In the genomic region with DNA sequence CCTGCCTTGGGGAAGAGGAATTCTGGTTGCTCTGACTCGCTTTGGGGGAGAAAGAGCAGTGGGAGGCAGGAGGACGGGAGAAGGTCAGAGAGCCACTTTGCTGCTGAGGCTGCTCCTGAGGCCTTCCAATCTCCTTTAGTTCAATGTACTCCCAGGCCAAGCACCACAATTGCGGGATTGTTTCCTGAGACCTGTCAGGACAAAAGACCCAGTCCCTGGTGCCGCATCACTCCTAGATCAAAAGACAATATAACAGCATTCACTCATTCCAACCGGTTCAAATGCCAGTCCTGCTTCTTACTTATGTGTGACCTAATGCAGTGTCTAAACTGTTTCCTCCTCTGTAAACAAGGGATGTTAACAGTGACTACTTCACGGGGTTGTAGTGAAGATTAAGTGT, we compare ENCODE assay signal across 29 cellular contexts.
"Had no signal": no experiment of that assay in that cellular context is flagged by ENCODE, and none has a peak within 500 bp of the region (broad histone marks: within the 10 kb centered on the region; RNA-seq: fewer than 3 reads in every experiment).

No MANE protein-coding gene starts in this region.

- H3K4me1 Mint-ChIP-seq: naive thymus-derived CD4-positive, alpha-beta T cell; natural killer cell; nephron; stimulated activated memory B cell treated with anti-CD40 and anti-IgM and Interleukin-4, amounts not matched to agents 10 μg/mL and 1 μg/mL and 100 μg/mL, for 72 hours; stimulated activated naive CD8-positive, alpha-beta T cell treated with anti-CD3 and anti-CD28 coated beads, Interleukin-15, amount 100 ng/mL, for 72 hours had no signal

- H3K79me2 ChIP-seq: parathyroid adenoma had no signal

- H3K4me3 Mint-ChIP-seq: naive thymus-derived CD4-positive, alpha-beta T cell; natural killer cell; nephron; stimulated activated memory B cell treated with anti-CD40 and anti-IgM and Interleukin-4, amounts not matched to agents 10 μg/mL and 1 μg/mL and 100 μg/mL, for 72 hours; stimulated activated naive CD8-positive, alpha-beta T cell treated with anti-CD3 and anti-CD28 coated beads, Interleukin-15, amount 100 ng/mL, for 72 hours; type B pancreatic cell had no signal

- H3K27me3 ChIP-seq: ovary, spleen, suprapubic skin, testis, tibial artery, transverse colon, upper lobe of right lung, uterus had no signal

- H3K4me1 ChIP-seq: parathyroid adenoma, psoas muscle, spleen, suprapubic skin, testis, tibial artery, transverse colon, upper lobe of right lung, uterus had no signal

- H3K27ac Mint-ChIP-seq: naive thymus-derived CD4-positive, alpha-beta T cell; natural killer cell; nephron; progenitor cell of endocrine pancreas; stimulated activated memory B cell treated with anti-CD40 and anti-IgM and Interleukin-4, amounts not matched to agents 10 μg/mL and 1 μg/mL and 100 μg/mL, for 72 hours; stimulated activated naive CD8-positive, alpha-beta T cell treated with anti-CD3 and anti-CD28 coated beads, Interleukin-15, amount 100 ng/mL, for 72 hours; type B pancreatic cell had no signal

- H3K4me2 ChIP-seq: smooth muscle cell had no signal

- H3K36me3 Mint-ChIP-seq: naive thymus-derived CD4-positive, alpha-beta T cell; natural killer cell; stimulated activated memory B cell treated with anti-CD40 and anti-IgM and Interleukin-4, amounts not matched to agents 10 μg/mL and 1 μg/mL and 100 μg/mL, for 72 hours; type B pancreatic cell had no signal

- H3K4me3 ChIP-seq: ovary, psoas muscle, skin epidermis, smooth muscle cell, spleen, suprapubic skin, testis, tibial artery, transverse colon, upper lobe of right lung, uterus had no signal

- DNase-seq: naive thymus-derived CD4-positive, alpha-beta T cell; natural killer cell; ovary; psoas muscle; right cardiac atrium; spleen; stimulated activated CD4-positive, alpha-beta T cell treated with anti-CD3 and anti-CD28 coated beads, Interleukin-12 subunit alpha, Interleukin-12 subunit beta, amount 100 ng/mL, for 4 hours; stimulated activated CD4-positive, alpha-beta T cell treated with anti-CD3 and anti-CD28 coated beads, Interleukin-1b, Interleukin-23, amount 100 ng/mL, for 48 hours; stimulated activated CD4-positive, alpha-beta T cell treated with anti-CD3 and anti-CD28 coated beads, Interleukin-4, amount 100 ng/mL, for 1 hour; stimulated activated CD4-positive, alpha-beta T cell treated with anti-CD3 and anti-CD28 coated beads, Interleukin-4, amount 100 ng/mL, for 4 hours; stimulated activated CD8-positive, alpha-beta memory T cell treated with anti-CD3 and anti-CD28 coated beads, Interleukin-4, amount 100 ng/mL, for 48 hours; stimulated activated naive CD4-positive, alpha-beta T cell; stimulated activated naive CD8-positive, alpha-beta T cell treated with anti-CD3 and anti-CD28 coated beads, Interleukin-15, amount 100 ng/mL, for 72 hours; stimulated activated naive CD8-positive, alpha-beta T cell treated with anti-CD3 and anti-CD28 coated beads, Interleukin-15, Interleukin-2, amounts not matched to agents 100 U/mL and 50 U/mL, for 24 hours; substantia nigra; testis; tibial artery; transverse colon; upper lobe of right lung; uterus had no signal

- H2AFZ ChIP-seq: parathyroid adenoma had no signal

- H3K27ac ChIP-seq: ovary, parathyroid adenoma, psoas muscle, skin epidermis, spleen, suprapubic skin, testis, tibial artery, transverse colon, upper lobe of right lung, uterus had no signal

- ATAC-seq: naive thymus-derived CD4-positive, alpha-beta T cell; natural killer cell; psoas muscle; right cardiac atrium; sciatic nerve; stimulated activated memory B cell treated with anti-CD40 and anti-IgM and Interleukin-4, amounts not matched to agents 10 μg/mL and 1 μg/mL and 100 μg/mL, for 72 hours; stimulated activated naive CD8-positive, alpha-beta T cell treated with anti-CD3 and anti-CD28 coated beads, Interleukin-15, amount 100 ng/mL, for 72 hours; stimulated activated naive CD8-positive, alpha-beta T cell treated with anti-CD3 and anti-CD28 coated beads, Interleukin-15, Interleukin-2, amounts not matched to agents 100 U/mL and 50 U/mL, for 24 hours; upper lobe of right lung had no signal

- H3K27me3 Mint-ChIP-seq: naive thymus-derived CD4-positive, alpha-beta T cell; progenitor cell of endocrine pancreas; stimulated activated memory B cell treated with anti-CD40 and anti-IgM and Interleukin-4, amounts not matched to agents 10 μg/mL and 1 μg/mL and 100 μg/mL, for 72 hours; stimulated activated naive CD8-positive, alpha-beta T cell treated with anti-CD3 and anti-CD28 coated beads, Interleukin-15, amount 100 ng/mL, for 72 hours; type B pancreatic cell had no signal

- H3K9me3 Mint-ChIP-seq: type B pancreatic cell had no signal

- H3K9me3 ChIP-seq: ovary, psoas muscle, testis, tibial artery, transverse colon, upper lobe of right lung, uterus had no signal

- H3K36me3 ChIP-seq: ovary, spleen, suprapubic skin, tibial artery, transverse colon, upper lobe of right lung, uterus had no signal

- H3K9ac ChIP-seq: parathyroid adenoma had no signal
